ENCODE assay signal across 1 cellular context in genomic region chr14:35365130-35366047, GRCh38.
TF ChIP-seq lines count a peak whose summit lies in the region.

No MANE protein-coding gene starts in this region.

TF ChIP-seq in K562, 482 proteins besides CTCF, POLR2A, EP300 and RAD21 (continued from another document and continues in another):
- TF ChIP-seq NR1H2 (CRISPR knock-in tag; IDR thresholded peaks at IDR 0.05), result no peak
- no peak; the same call in 1 of the 2 replicates for TF ChIP-seq MAX (CRISPR knock-in tag; IDR thresholded peaks at IDR 0.05)
- TF ChIP-seq HMGN3 (IDR thresholded peaks at IDR 0.05; ENCODE audit: borderline replicate concordance, extremely low read depth, insufficient read length, low read depth, low read length), result no peak
- TF ChIP-seq ZNF212 (CRISPR knock-in tag; IDR thresholded peaks at IDR 0.05), result no peak
- TF ChIP-seq ELF4 (CRISPR knock-in tag; IDR thresholded peaks at IDR 0.05), result no peak
- no peak for TF ChIP-seq NFRKB (IDR thresholded peaks at IDR 0.05; ENCODE audit: low read depth)
- TF ChIP-seq HDAC3 (IDR thresholded peaks at IDR 0.05; ENCODE audit: borderline replicate concordance, partially characterized antibody), result no peak
- no peak for TF ChIP-seq AFF1 (IDR thresholded peaks at IDR 0.05; ENCODE audit: low read depth in 1 of 2, partially characterized antibody in 2 of 2)
- no peak for TF ChIP-seq KAT2B (IDR thresholded peaks at IDR 0.05; ENCODE audit: low read depth, low read length)
- TF ChIP-seq FOXK1 (CRISPR knock-in tag; IDR thresholded peaks at IDR 0.05; ENCODE audit: borderline replicate concordance), result no peak
- TF ChIP-seq GABPB2 (CRISPR knock-in tag; conservative IDR thresholded peaks at IDR 0.05), result no peak
- no peak for TF ChIP-seq ZNF407 (IDR thresholded peaks at IDR 0.05; ENCODE audit: low read depth)
- no peak for TF ChIP-seq PURB (CRISPR knock-in tag; IDR thresholded peaks at IDR 0.05; ENCODE audit: low read depth)
- TF ChIP-seq ARID2 (IDR thresholded peaks at IDR 0.05), result no peak
- TF ChIP-seq POLR2AphosphoS2 (IDR thresholded peaks at IDR 0.05; ENCODE audit: low read length), result no peak
- TF ChIP-seq SIX5 (IDR thresholded peaks at IDR 0.05; ENCODE audit: borderline replicate concordance in 1 of 2, insufficient read depth in 1 of 2, low read depth in 1 of 2, low read length in 2 of 2), result no peak
- TF ChIP-seq ZBTB1 (CRISPR knock-in tag; IDR thresholded peaks at IDR 0.05; ENCODE audit: borderline replicate concordance, low read depth), result no peak
- no peak for TF ChIP-seq CEBPZ (IDR thresholded peaks at IDR 0.05; ENCODE audit: borderline replicate concordance, low read depth, low read length)
- no peak for TF ChIP-seq POLR2B (IDR thresholded peaks at IDR 0.05; ENCODE audit: low read depth, partially characterized antibody)
- no peak for TF ChIP-seq HES1 (IDR thresholded peaks at IDR 0.05; ENCODE audit: low read depth)
- TF ChIP-seq NFXL1 (CRISPR knock-in tag; IDR thresholded peaks at IDR 0.05), result no peak
- no peak for TF ChIP-seq NCOA2 (IDR thresholded peaks at IDR 0.05; ENCODE audit: partially characterized antibody in 2 of 2)
- no peak for TF ChIP-seq POLR2H (tag; IDR thresholded peaks at IDR 0.05; ENCODE audit: low read depth)
- TF ChIP-seq ZNF57 (CRISPR knock-in tag; IDR thresholded peaks at IDR 0.05), result no peak
- TF ChIP-seq HBP1 (CRISPR knock-in tag; IDR thresholded peaks at IDR 0.05), result no peak
- TF ChIP-seq NFIC (IDR thresholded peaks at IDR 0.05), result no peak
- peak; percentile 70; the same call in 1 of the 2 replicates for TF ChIP-seq BHLHE40 (IDR thresholded peaks at IDR 0.05; ENCODE audit: low read length)
- peak; percentile 17 to 71; a peak in 1 of 4 replicates for TF ChIP-seq FOXK2 (conservative IDR thresholded peaks at IDR 0.05 in 1 of 2, IDR thresholded peaks at IDR 0.05 in 1 of 2; ENCODE audit: low read depth in 2 of 2)
- TF ChIP-seq ZNF41 (CRISPR knock-in tag; conservative IDR thresholded peaks at IDR 0.05), result peak; percentile 52; the same call in 1 of the 2 replicates
- no peak for TF ChIP-seq EHMT2 (IDR thresholded peaks at IDR 0.05)
- TF ChIP-seq CCNT2 (IDR thresholded peaks at IDR 0.05; ENCODE audit: borderline replicate concordance, extremely low read depth, insufficient read length, low read depth, low read length), result no peak
- TF ChIP-seq ZNF589 (CRISPR knock-in tag; IDR thresholded peaks at IDR 0.05; ENCODE audit: low read depth), result peak; percentile 97; the same call in 1 of the 2 replicates
- no peak for TF ChIP-seq KDM4B (IDR thresholded peaks at IDR 0.05; ENCODE audit: borderline replicate concordance in 2 of 2, low read depth in 1 of 2)
- no peak for TF ChIP-seq CLOCK (CRISPR knock-in tag; IDR thresholded peaks at IDR 0.05; ENCODE audit: borderline replicate concordance)
- TF ChIP-seq ETV6 (IDR thresholded peaks at IDR 0.05; ENCODE audit: borderline replicate concordance in 1 of 2, low read depth in 2 of 2, low read length in 1 of 2), result no peak
- no peak for TF ChIP-seq ETV6 (CRISPR knock-in tag; IDR thresholded peaks at IDR 0.05; ENCODE audit: borderline replicate concordance)
- TF ChIP-seq U2AF2 (optimal IDR thresholded peaks at IDR 0.05; ENCODE audit: low read depth, low read length), result no peak
- no peak for TF ChIP-seq BRD4 (IDR thresholded peaks at IDR 0.05)
- no peak for TF ChIP-seq ZNF263 (CRISPR knock-in tag; IDR thresholded peaks at IDR 0.05; ENCODE audit: borderline replicate concordance)
- no peak for TF ChIP-seq NFATC3 (IDR thresholded peaks at IDR 0.05)
- no peak for TF ChIP-seq TCF7L2 (IDR thresholded peaks at IDR 0.05; ENCODE audit: low read depth, low read length)
- TF ChIP-seq TBP (optimal IDR thresholded peaks at IDR 0.05; ENCODE audit: low read depth, low read length), result no peak
- no peak for TF ChIP-seq NR4A1 (CRISPR knock-in tag; IDR thresholded peaks at IDR 0.05)
- peak; percentile 68; the same call in 1 of the 2 replicates for TF ChIP-seq NR4A1 (tag; IDR thresholded peaks at IDR 0.05)
